Comparison of ENCODE assay signal across 9 cellular contexts in the genomic region with DNA sequence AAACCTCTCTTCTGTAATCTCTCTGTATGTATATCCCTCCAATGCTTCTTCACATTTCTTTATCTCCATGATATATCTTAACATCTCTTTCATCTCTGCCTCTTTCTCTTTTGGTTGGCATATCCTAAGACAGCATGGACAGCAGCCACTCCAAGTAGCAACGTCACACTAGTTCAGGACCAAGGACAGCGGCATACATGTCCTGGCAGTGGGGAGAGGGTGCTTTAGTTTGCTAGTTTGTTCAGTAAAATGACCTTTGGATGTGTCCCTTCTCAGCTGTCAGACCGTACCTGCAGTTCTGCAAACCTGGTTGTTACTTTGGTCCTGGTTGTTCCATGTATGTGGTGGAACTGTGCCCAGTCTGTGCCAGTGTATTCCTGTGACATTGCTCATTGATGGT.
A peak's percentile ranks its signal among the peaks of the same experiment; 100 is the strongest.
DNase-seq lines count a peak whose midpoint lies in the region; TF ChIP-seq lines count a peak whose summit lies in the region.
"Had no signal": no experiment of that assay in that cellular context is flagged by ENCODE, and none has a peak within 500 bp of the region (broad histone marks: within the 10 kb centered on the region; RNA-seq: fewer than 3 reads in every experiment).

No MANE protein-coding gene starts in this region.

- H3K27ac ChIP-seq in HL-60 (replicated peaks) (no peak overlapping the region), esophagus muscularis mucosa (replicated peaks in 1 of 4) (no peak overlapping the region)

- H3K4me3 ChIP-seq in HL-60 (replicated peaks; ENCODE audit: insufficient read depth, low read length) (no peak overlapping the region), esophagus muscularis mucosa (no peak overlapping the region)

- H3K27me3 Mint-ChIP-seq in activated T-helper 1 cell treated with anti-CD3 and anti-CD28 coated beads, Interleukin-12 subunit alpha, Interleukin-12 subunit beta, Interleukin-2, Interleukin-4 antibody, amounts not matched to agents 30 ng/mL and 10 ng/mL and 1 ng/mL, durations not matched to agents 14 hours and 24 hours and 36 hours (ENCODE audit: insufficient read depth), result no peaks in the 10 kb centered on the region

- no peaks in the 10 kb centered on the region for H3K4me1 ChIP-seq in esophagus muscularis mucosa

- TF ChIP-seq CTCF in HL-60 (IDR thresholded peaks at IDR 0.05; ENCODE audit: insufficient read depth, low read length) (no peak), esophagus muscularis mucosa (IDR thresholded peaks at IDR 0.05) (no peak)

- H3K27me3 ChIP-seq in HL-60 (ENCODE audit: insufficient read depth, poor library complexity, severe bottlenecking) (no peaks in the 10 kb centered on the region), esophagus muscularis mucosa (no peaks in the 10 kb centered on the region)

- H3K36me3 Mint-ChIP-seq in activated T-helper 1 cell treated with anti-CD3 and anti-CD28 coated beads, Interleukin-12 subunit alpha, Interleukin-12 subunit beta, Interleukin-2, Interleukin-4 antibody, amounts not matched to agents 30 ng/mL and 10 ng/mL and 1 ng/mL, durations not matched to agents 14 hours and 24 hours and 36 hours (ENCODE audit: low read depth), result no peaks in the 10 kb centered on the region
- H3K36me3 Mint-ChIP-seq: activated naive CD8-positive, alpha-beta T cell had no signal

- TF ChIP-seq POLR2A in esophagus muscularis mucosa (IDR thresholded peaks at IDR 0.05; ENCODE audit: low read depth), result no peak

- H3K27ac Mint-ChIP-seq in activated T-helper 1 cell treated with anti-CD3 and anti-CD28 coated beads, Interleukin-12 subunit alpha, Interleukin-12 subunit beta, Interleukin-2, Interleukin-4 antibody, amounts not matched to agents 30 ng/mL and 10 ng/mL and 1 ng/mL, durations not matched to agents 14 hours and 24 hours and 36 hours, result no peak overlapping the region
- H3K27ac Mint-ChIP-seq: activated naive CD8-positive, alpha-beta T cell had no signal

- no peak overlapping the region for H3K4me3 Mint-ChIP-seq in activated T-helper 1 cell treated with anti-CD3 and anti-CD28 coated beads, Interleukin-12 subunit alpha, Interleukin-12 subunit beta, Interleukin-2, Interleukin-4 antibody, amounts not matched to agents 30 ng/mL and 10 ng/mL and 1 ng/mL, durations not matched to agents 14 hours and 24 hours and 36 hours
- H3K4me3 Mint-ChIP-seq: activated naive CD8-positive, alpha-beta T cell had no signal

- no peaks in the 10 kb centered on the region for H3K9me3 Mint-ChIP-seq in activated T-helper 1 cell treated with anti-CD3 and anti-CD28 coated beads, Interleukin-12 subunit alpha, Interleukin-12 subunit beta, Interleukin-2, Interleukin-4 antibody, amounts not matched to agents 30 ng/mL and 10 ng/mL and 1 ng/mL, durations not matched to agents 14 hours and 24 hours and 36 hours

- 37% methylated on average over 3 of the region's 3 CpGs for WGBS in esophagus muscularis mucosa

- intact Hi-C loops in activated T-helper 1 cell treated with anti-CD3 and anti-CD28 coated beads, Interleukin-12 subunit alpha, Interleukin-12 subunit beta, Interleukin-2, Interleukin-4 antibody, amounts not matched to agents 30 ng/mL and 10 ng/mL and 1 ng/mL, durations not matched to agents 14 hours and 24 hours and 36 hours (cut with micrococcal nuclease), result no loop called here
- intact Hi-C loops in posterior vena cava (cut with DNase I) (no loop called here), esophagus muscularis mucosa (cut with DNase I) (no loop called here)

- H3K36me3 ChIP-seq in esophagus muscularis mucosa, result no peaks in the 10 kb centered on the region

- no peaks in the 10 kb centered on the region for H3K4me1 Mint-ChIP-seq in activated T-helper 1 cell treated with anti-CD3 and anti-CD28 coated beads, Interleukin-12 subunit alpha, Interleukin-12 subunit beta, Interleukin-2, Interleukin-4 antibody, amounts not matched to agents 30 ng/mL and 10 ng/mL and 1 ng/mL, durations not matched to agents 14 hours and 24 hours and 36 hours (ENCODE audit: low read depth)

- H3K9me3 ChIP-seq in esophagus muscularis mucosa, result no peaks in the 10 kb centered on the region

- DNase-seq in AG20443 (ENCODE audit: low spot score) (peak; percentile 76), HL-60 (ENCODE audit: low read depth in 1 of 2, low spot score in 1 of 2) (peak; percentile 6 to 10), iPS-NIHi11 (ENCODE audit: low spot score) (peak; percentile 94), superior temporal gyrus (ENCODE audit: extremely low spot score) (no peak), posterior vena cava (ENCODE audit: low spot score) (no peak), NCI-H187 (lab: John Stamatoyannopoulos, UW) (no peak), esophagus muscularis mucosa (ENCODE audit: extremely low spot score) (no peak)
- DNase-seq in activated T-helper 1 cell treated with anti-CD3 and anti-CD28 coated beads, Interleukin-12 subunit alpha, Interleukin-12 subunit beta, Interleukin-2, Interleukin-4 antibody, amounts not matched to agents 30 ng/mL and 10 ng/mL and 1 ng/mL, durations not matched to agents 14 hours and 24 hours and 36 hours (ENCODE audit: low spot score), result peak; percentile 3

- TF ChIP-seq EP300 in esophagus muscularis mucosa (IDR thresholded peaks at IDR 0.05), result no peak

Comparison
In these comparisons a context has a peak if more than half of its experiments do, and no peak if none do; other contexts are left out.
1. DNase-seq: peak in AG20443 (single experiment), HL-60 (2 of 2), activated T-helper 1 cell treated with anti-CD3 and anti-CD28 coated beads, Interleukin-12 subunit alpha, Interleukin-12 subunit beta, Interleukin-2, Interleukin-4 antibody, amounts not matched to agents 30 ng/mL and 10 ng/mL and 1 ng/mL, durations not matched to agents 14 hours and 24 hours and 36 hours (single experiment) and iPS-NIHi11 (single experiment); none in superior temporal gyrus (single experiment), posterior vena cava (single experiment), NCI-H187 (0 of 2) and esophagus muscularis mucosa (single experiment).